Comparison of ENCODE assay signal across 8 cellular contexts in genomic region chr2:152025678-152026287, GRCh38.
DNase-seq lines count a peak whose midpoint lies in the region; ATAC-seq and TF ChIP-seq lines count a peak whose summit lies in the region.

No MANE protein-coding gene starts in this region.

- intact Hi-C loops in Panc1 (cut with micrococcal nuclease; ENCODE audit: unreplicated experiment) = loop anchor here (10.0 kb wide), 1 partner anchor 231 kb away; no protein-coding TSS in a partner anchor

- H3K9me3 Mint-ChIP-seq in neural crest cell = no peaks in the 10 kb centered on the region
- H3K9me3 Mint-ChIP-seq in stimulated activated naive CD8-positive, alpha-beta T cell treated with anti-CD3 and anti-CD28 coated beads, Interleukin-15, amount 100 ng/mL, for 72 hours = no peaks in the 10 kb centered on the region

- TF ChIP-seq CTCF in Panc1 (IDR thresholded peaks at IDR 0.05) (peak; percentile 99), fibroblast of mammary gland (conservative IDR thresholded peaks at IDR 0.05; ENCODE audit: control insufficient read depth, insufficient read depth, low read depth, low read length) (peak; percentile 80), neural crest cell (conservative IDR thresholded peaks at IDR 0.05) (peak; percentile 98)

- H3K36me3 ChIP-seq in Panc1 (ENCODE audit: control insufficient read depth, insufficient read depth, low read length) = no peaks in the 10 kb centered on the region

- peaks cover 5% of the 10 kb centered on the region for H3K27me3 ChIP-seq in Panc1 (ENCODE audit: control insufficient read depth, insufficient read depth, low read length)

- ATAC-seq in GM21825 (IDR thresholded peaks at IDR 0.05; ENCODE audit: unreplicated experiment) (peak; percentile 90), Panc1 (peak; percentile 99)
- ATAC-seq in stimulated activated naive CD8-positive, alpha-beta T cell treated with anti-CD3 and anti-CD28 coated beads, Interleukin-15, amount 100 ng/mL, for 72 hours = peak; percentile 96

- no TSS peak for BruUV-seq in Panc1 (replicated peaks; lab: Mats Ljungman, UMichigan)

- H3K36me3 Mint-ChIP-seq in neural crest cell (ENCODE audit: low read depth) = no peaks in the 10 kb centered on the region

- CTCF ChIA-PET in Panc1 (lab: Charles Lee) = interaction anchor here (0.6 to 1.2 kb wide), 4 partner anchors 23 to 641 kb away, joined by 3 to 6 read pairs (median 3); no protein-coding TSS in a partner anchor

- H3K9me3 ChIP-seq in Panc1 (ENCODE audit: control insufficient read depth, insufficient read depth, low read depth, low read length) = no peaks in the 10 kb centered on the region

- H3K27me3 Mint-ChIP-seq in neural crest cell (ENCODE audit: low read depth) = peaks cover under 1% of the 10 kb centered on the region
- H3K27me3 Mint-ChIP-seq in stimulated activated naive CD8-positive, alpha-beta T cell treated with anti-CD3 and anti-CD28 coated beads, Interleukin-15, amount 100 ng/mL, for 72 hours = peaks cover 20% of the 10 kb centered on the region

- H3K4me1 Mint-ChIP-seq in neural crest cell = peaks cover 9% of the 10 kb centered on the region
- peaks cover 14% of the 10 kb centered on the region for H3K4me1 Mint-ChIP-seq in stimulated activated naive CD8-positive, alpha-beta T cell treated with anti-CD3 and anti-CD28 coated beads, Interleukin-15, amount 100 ng/mL, for 72 hours

- H3K4me3 Mint-ChIP-seq in neural crest cell = peak overlapping the region; percentile 64
- peak overlapping the region; percentile 81 to 85 for H3K4me3 Mint-ChIP-seq in stimulated activated naive CD8-positive, alpha-beta T cell treated with anti-CD3 and anti-CD28 coated beads, Interleukin-15, amount 100 ng/mL, for 72 hours

- no peak overlapping the region for H3K27ac ChIP-seq in Panc1 (ENCODE audit: low read length)

- POLR2A ChIA-PET in Panc1 (lab: Charles Lee) = no interaction called here

- H3K27ac Mint-ChIP-seq in neural crest cell (ENCODE audit: unreplicated experiment) = no peak overlapping the region
- H3K27ac Mint-ChIP-seq in stimulated activated naive CD8-positive, alpha-beta T cell treated with anti-CD3 and anti-CD28 coated beads, Interleukin-15, amount 100 ng/mL, for 72 hours = peak overlapping the region in 1 of 2 donors; percentile 84

- in situ Hi-C loops in Panc1 (cut with HindIII; ENCODE audit: low pct_unique_long_range_greater_than_20kb, low sequenced_read_pairs) = no loop called here

- DNase-seq in Daoy (ENCODE audit: low read depth) (peak; percentile 86), KG1 (lab: John Stamatoyannopoulos, UW) (peak; percentile 77), Panc1 (ENCODE audit: low read depth, low spot score) (peak; percentile 75), activated T-helper 1 cell treated with Interleukin-2 at 50 U/mL for 16 hours (ENCODE audit: low read depth) (peak; percentile 55), fibroblast of mammary gland (ENCODE audit: low read depth) (peak; percentile 68), neural crest cell (ENCODE audit: low read depth, low spot score) (peak; percentile 91)
- DNase-seq in stimulated activated naive CD8-positive, alpha-beta T cell treated with anti-CD3 and anti-CD28 coated beads, Interleukin-15, amount 100 ng/mL, for 72 hours = peak; percentile 76 to 80

- H3K4me3 ChIP-seq in Panc1 (ENCODE audit: low read depth in 2 of 2, low read length in 2 of 2) (peak overlapping the region; percentile 29 to 48), fibroblast of mammary gland (ENCODE audit: control insufficient read depth, low read depth, low read length) (peak overlapping the region; percentile 29)

- H3K4me1 ChIP-seq in Panc1 (ENCODE audit: control insufficient read depth, insufficient read depth, low read length) = no peaks in the 10 kb centered on the region
